15 cellular contexts compared by ENCODE assay signal in genomic region chr22:42284230-42284591, GRCh38. TPM values are rescaled to one million over a fixed set of nuclear protein-coding genes. Genes with fewer than 3 reads are reported as not detected.
DNase-seq lines count a peak whose midpoint lies in the region; ATAC-seq, FAIRE-seq and TF ChIP-seq lines count a peak whose summit lies in the region.
"Had no signal": no experiment of that assay in that cellular context is flagged by ENCODE, and none has a peak within 500 bp of the region (broad histone marks: within the 10 kb centered on the region; RNA-seq: fewer than 3 reads in every experiment).

No MANE protein-coding gene starts in this region.

- CTCF ChIA-PET in H1 (lab: Charles Lee; ENCODE audit: partially characterized antibody), result interaction anchor here (0.9 to 2.4 kb wide), 5 partner anchors 8 to 152 kb away, joined by 3 to 9 read pairs (median 4); no protein-coding TSS in a partner anchor

- no peak overlapping the region for H3K18ac ChIP-seq in H1 (ENCODE audit: extremely low read depth, low read length)

- H2BK20ac ChIP-seq in H1 (ENCODE audit: low read length), result no peak overlapping the region

- DNase-seq in activated CD4-positive, alpha-beta T cell treated with anti-CD3 and anti-CD28 coated beads, Interleukin-2, amount 10 ng/mL, durations not matched to agents 24 days and 14 days, result no peak
- DNase-seq in activated CD4-positive, alpha-beta T cell treated with anti-CD3 and anti-CD28 coated beads for 4 hours, result no peak
- no peak for DNase-seq in H1 (ENCODE audit: low read depth in 1 of 2, low spot score in 2 of 2)
- DNase-seq in OCI-M2 (lab: John Stamatoyannopoulos, UW; ENCODE audit: unreplicated experiment), result no peak
- DNase-seq in activated CD4-positive, CD25-positive, alpha-beta regulatory T cell treated with anti-CD3 and anti-CD28 coated beads, Interleukin-2, amount 50 U/mL, for 72 hours, result no peak
- DNase-seq: 8988T, Calu3, IMR-90, NCI-H1092, NCI-H226, SJCRH30 had no signal

- no peak for ATAC-seq in HG02970 (IDR thresholded peaks at IDR 0.05; ENCODE audit: low FRiP score, unreplicated experiment)

- peaks cover 6% of the 10 kb centered on the region; the same call in 1 of the 2 replicates for H3K23me2 ChIP-seq in H1 (ENCODE audit: low read depth, low read length)

- no peak overlapping the region for H4K8ac ChIP-seq in H1 (ENCODE audit: extremely low read depth, insufficient read depth, low read length)

- intact Hi-C loops in activated CD4-positive, alpha-beta T cell treated with anti-CD3 and anti-CD28 coated beads, Interleukin-2, amount 10 ng/mL, durations not matched to agents 24 days and 14 days (cut with micrococcal nuclease), result no loop called here

- 88% methylated on average over 6 of the region's 6 CpGs; no CpG with 5 or more reads in 1 of the 2 experiments for WGBS in H1 (ENCODE audit: extremely low coverage in 1 of 2, insufficient coverage in 1 of 2, insufficient read length in 1 of 2, insufficient replicate concordance in 2 of 2, low coverage in 1 of 2, low lambda C conversion rate in 2 of 2, missing lambda C conversion rate in 1 of 2), 2 experiments

- H3K27ac ChIP-seq in HUES6 (ENCODE audit: low read depth, low read length) (no peak overlapping the region), H1 (ENCODE audit: low read depth, low read length) (no peak overlapping the region), rectal smooth muscle tissue (ENCODE audit: low read depth, low read length) (no peak overlapping the region)
- H3K27ac ChIP-seq: prostate gland, SJCRH30 had no signal

- H3K23ac ChIP-seq in H1 (ENCODE audit: insufficient read length), result no peak overlapping the region

- H4K20me1 ChIP-seq in H1 (replicated peaks in 1 of 2; ENCODE audit: control insufficient read depth in 1 of 2, insufficient read depth in 2 of 2, low read length in 2 of 2), result peaks cover 23 to 31% of the 10 kb centered on the region in 2 experiments

- H3K4me3 ChIP-seq in HUES6 (ENCODE audit: low read depth, low read length), result peak overlapping the region; percentile 44; the same call in 1 of the 2 replicates
- peak overlapping the region in 1 of 4 experiments; percentile 56; a peak in 1 of 8 replicates for H3K4me3 ChIP-seq in H1 (ENCODE audit: extremely low read depth in 1 of 4, insufficient read depth in 2 of 4, low read depth in 3 of 4, low read length in 4 of 4)
- H3K4me3 ChIP-seq in rectal smooth muscle tissue (ENCODE audit: low read length), result peak overlapping the region; percentile 47

- no peaks in the 10 kb centered on the region for H3K9me3 ChIP-seq in HUES6 (ENCODE audit: control insufficient read depth, insufficient read depth, low read depth, low read length)
- no peaks in the 10 kb centered on the region for H3K9me3 ChIP-seq in H1 (ENCODE audit: insufficient read depth in 2 of 2, low read depth in 1 of 2, low read length in 1 of 2)
- H3K9me3 ChIP-seq: prostate gland, SJCRH30 had no signal

- no peak overlapping the region for H3K14ac ChIP-seq in H1 (ENCODE audit: insufficient read length)

- H3K9me3 Mint-ChIP-seq in activated CD4-positive, alpha-beta T cell treated with anti-CD3 and anti-CD28 coated beads, Interleukin-2, amount 10 ng/mL, durations not matched to agents 24 days and 14 days, result no peaks in the 10 kb centered on the region

- peaks cover 69% of the 10 kb centered on the region for H3K27me3 ChIP-seq in HUES6 (ENCODE audit: control insufficient read depth, insufficient read depth, low read length)
- H3K27me3 ChIP-seq in H1 (replicated peaks in 1 of 4; ENCODE audit: control insufficient read depth in 3 of 4, extremely low read depth in 1 of 4, insufficient read depth in 3 of 4, low read length in 3 of 4), result peaks cover 0 to 55% (median 38%) of the 10 kb centered on the region in 4 experiments; a peak in 6 of 7 replicates
- no peaks in the 10 kb centered on the region for H3K27me3 ChIP-seq in rectal smooth muscle tissue (ENCODE audit: control insufficient read depth, insufficient read depth, low read length)
- H3K27me3 ChIP-seq: SJCRH30 had no signal

- no peak overlapping the region for H2BK5ac ChIP-seq in H1 (ENCODE audit: low read depth, low read length)

- no peak for TF ChIP-seq EP300 in H1 (IDR thresholded peaks at IDR 0.05; ENCODE audit: borderline replicate concordance in 1 of 2, low read depth in 2 of 2, low read length in 2 of 2)

- no peak overlapping the region for H2AFZ ChIP-seq in H1 (ENCODE audit: low read length)

- H3K36me3 ChIP-seq in HUES6 (ENCODE audit: control insufficient read depth, insufficient read depth, low read length), result no peaks in the 10 kb centered on the region
- H3K36me3 ChIP-seq in H1 (ENCODE audit: control insufficient read depth in 2 of 4, insufficient read depth in 4 of 4, low read length in 3 of 4), result no peaks in the 10 kb centered on the region
- H3K36me3 ChIP-seq in rectal smooth muscle tissue (ENCODE audit: control insufficient read depth, insufficient read depth, low read length), result no peaks in the 10 kb centered on the region
- H3K36me3 ChIP-seq: prostate gland, SJCRH30 had no signal

- H3K79me1 ChIP-seq in H1 (ENCODE audit: low read depth, low read length), result peaks cover 3% of the 10 kb centered on the region; the same call in 1 of the 2 replicates

- peak overlapping the region; percentile 70 for H3K4me3 Mint-ChIP-seq in activated CD4-positive, alpha-beta T cell treated with anti-CD3 and anti-CD28 coated beads, Interleukin-2, amount 10 ng/mL, durations not matched to agents 24 days and 14 days

- H3K9ac ChIP-seq in HUES6 (ENCODE audit: low read length) (no peak overlapping the region), H1 (replicated peaks in 1 of 4; ENCODE audit: extremely low read depth in 1 of 4, low read depth in 3 of 4, low read length in 3 of 4) (no peak overlapping the region), rectal smooth muscle tissue (ENCODE audit: low read length) (no peak overlapping the region)

- no peaks in the 10 kb centered on the region for H3K36me3 Mint-ChIP-seq in activated CD4-positive, alpha-beta T cell treated with anti-CD3 and anti-CD28 coated beads, Interleukin-2, amount 10 ng/mL, durations not matched to agents 24 days and 14 days (ENCODE audit: low read depth)

- H3K79me2 ChIP-seq in H1 (ENCODE audit: control insufficient read depth in 1 of 2, insufficient read depth in 2 of 2, low read length in 2 of 2), result no peaks in the 10 kb centered on the region

- peaks cover 16% of the 10 kb centered on the region for H3K27me3 Mint-ChIP-seq in activated CD4-positive, alpha-beta T cell treated with anti-CD3 and anti-CD28 coated beads, Interleukin-2, amount 10 ng/mL, durations not matched to agents 24 days and 14 days

- peaks cover 9% of the 10 kb centered on the region for H3K4me1 ChIP-seq in HUES6 (ENCODE audit: control insufficient read depth, insufficient read depth, low read length)
- H3K4me1 ChIP-seq in H1 (replicated peaks in 1 of 4; ENCODE audit: control insufficient read depth in 3 of 4, insufficient read depth in 4 of 4, low read length in 3 of 4), result peaks cover 0 to 17% (median 11%) of the 10 kb centered on the region in 4 experiments; a peak in 6 of 7 replicates
- H3K4me1 ChIP-seq in rectal smooth muscle tissue (ENCODE audit: control insufficient read depth, insufficient read depth, low read length), result no peaks in the 10 kb centered on the region
- H3K4me1 ChIP-seq: prostate gland, SJCRH30 had no signal

- POLR2A ChIA-PET in H1 (lab: Charles Lee; ENCODE audit: partially characterized antibody), result interaction anchor here (1.3 kb wide), 1 partner anchor 9 kb away, joined by 3 read pairs; no protein-coding TSS in a partner anchor

- no peak overlapping the region for H3K27ac Mint-ChIP-seq in activated CD4-positive, alpha-beta T cell treated with anti-CD3 and anti-CD28 coated beads, Interleukin-2, amount 10 ng/mL, durations not matched to agents 24 days and 14 days

- H2BK15ac ChIP-seq in H1 (ENCODE audit: low read length), result no peak overlapping the region

- H4K5ac ChIP-seq in H1 (ENCODE audit: insufficient read length, low read depth, low read length), result no peak overlapping the region

- H2BK120ac ChIP-seq in H1 (replicated peaks; ENCODE audit: low read depth, low read length), result no peak overlapping the region

- no peak overlapping the region for H3K4ac ChIP-seq in H1 (replicated peaks; ENCODE audit: insufficient read length, low read depth, low read length)

- H3K56ac ChIP-seq in H1 (replicated peaks; ENCODE audit: insufficient read length, low read depth, low read length), result no peak overlapping the region

- 0 out of 2 replicates have a peak overlapping the region, but pooled peaks have one; percentile 53 for H2AK5ac ChIP-seq in H1 (ENCODE audit: low read depth, low read length)

- H2BK12ac ChIP-seq in H1 (ENCODE audit: low read depth, low read length), result no peak overlapping the region

- TF ChIP-seq RAD21 in H1 (IDR thresholded peaks at IDR 0.05 in 1 of 2, conservative IDR thresholded peaks at IDR 0.05 in 1 of 2; ENCODE audit: low read depth in 2 of 2, low read length in 2 of 2), result no peak

- peaks cover 34% of the 10 kb centered on the region for H3K4me1 Mint-ChIP-seq in activated CD4-positive, alpha-beta T cell treated with anti-CD3 and anti-CD28 coated beads, Interleukin-2, amount 10 ng/mL, durations not matched to agents 24 days and 14 days

- no peak overlapping the region for H4K91ac ChIP-seq in H1 (replicated peaks; ENCODE audit: insufficient read length, low read length)

- no peak for FAIRE-seq in H1 (lab: Jason Lieb, UNC)

- TF ChIP-seq CTCF in H1 (IDR thresholded peaks at IDR 0.05; ENCODE audit: control extremely low read depth in 1 of 3, insufficient read depth in 1 of 3, low read depth in 1 of 3, low read length in 3 of 3), result no peak

- H3K4me2 ChIP-seq in H1 (ENCODE audit: insufficient read depth in 1 of 2, low read depth in 2 of 2, low read length in 2 of 2), result peak overlapping the region in 1 of 2 experiments; percentile 73; a peak in 3 of 4 replicates

- TF ChIP-seq POLR2A in H1 (IDR thresholded peaks at IDR 0.05; ENCODE audit: control extremely low read depth in 1 of 2, low read depth in 2 of 2, low read length in 2 of 2), result no peak

TF ChIP-seq in H1, 55 proteins besides CTCF, POLR2A, EP300 and RAD21:
- TF ChIP-seq POLR2AphosphoS5 (IDR thresholded peaks at IDR 0.05; ENCODE audit: low read depth, low read length) (no peak), MAFK (IDR thresholded peaks at IDR 0.05; ENCODE audit: low read depth, low read length) (no peak), EZH2 (IDR thresholded peaks at IDR 0.05; ENCODE audit: low read depth, low read length, severe bottlenecking) (peak; percentile 6)

RNA-seq across cellular contexts. Expression of gene TCF20, which starts 13.8 kb away (rescaled TPM):
- 83.0 and 85.4 TPM in 2 replicates for total RNA-seq in activated CD4-positive, alpha-beta T cell treated with anti-CD3 and anti-CD28 coated beads, Interleukin-2, amount 10 ng/mL, durations not matched to agents 24 days and 14 days
- 79.8 and 80.4 TPM in 2 replicates for total RNA-seq in H1 (2021; fragmentation: NEBNext Ultra II Directional; extraction: Animal tissue kit (Norgen Biotek cat#: 25700))
- polyA plus RNA-seq in H1 (2011; rRNA removed), result 22.0 and 23.3 TPM in 2 replicates
- polyA plus RNA-seq in H1 (2011; cell fraction: cytosol; rRNA removed), result 30.3 TPM
- 38.0 TPM for polyA plus RNA-seq in H1 (2011; cell fraction: nucleus; rRNA removed)
- 32.2 to 35.2 TPM (median 33.5 TPM) in 4 replicates for polyA plus RNA-seq in H1 (2012, experiment 1 of 2)
- polyA plus RNA-seq in H1 (2012, experiment 2 of 2), result 6.0 TPM
- polyA plus RNA-seq in H1 (2013, experiment 1 of 2), result 23.5 TPM
- polyA plus RNA-seq in H1 (2013, experiment 2 of 2), result 22.7 TPM
- 101 TPM in 2 replicates for polyA minus RNA-seq in H1 (2011; rRNA and poly(A)+ RNA removed)
- 35.6 TPM for polyA minus RNA-seq in H1 (2011; cell fraction: cytosol; rRNA and poly(A)+ RNA removed)
- 74.0 TPM for polyA minus RNA-seq in H1 (2011; cell fraction: nucleus; rRNA and poly(A)+ RNA removed)
